Comparison of ENCODE assay signal across 8 cellular contexts in genomic region chr11:32893091-32893946, GRCh38. TPM values are rescaled to one million over a fixed set of nuclear protein-coding genes. Genes with fewer than 3 reads are reported as not detected.
DNase-seq lines count a peak whose midpoint lies in the region; ATAC-seq and TF ChIP-seq lines count a peak whose summit lies in the region.

No MANE protein-coding gene starts in this region.

- peak overlapping the region; percentile 92 for H3K4me2 ChIP-seq in mammary epithelial cell (ENCODE audit: insufficient read depth, low read depth, low read length)

- no peaks in the 10 kb centered on the region for H3K27me3 ChIP-seq in mammary epithelial cell (ENCODE audit: insufficient read depth, low read length)

- no peaks in the 10 kb centered on the region for H3K9me3 ChIP-seq in mammary epithelial cell (replicated peaks; ENCODE audit: insufficient read depth, low read length)

- H3K4me1 ChIP-seq in mammary epithelial cell (ENCODE audit: insufficient read depth, low read length): peaks cover 13% of the 10 kb centered on the region

- intact Hi-C loops in mammary epithelial cell (cut with micrococcal nuclease): loop anchor here (1.0 kb wide), 1 partner anchor 84 kb away; no protein-coding TSS in a partner anchor

- peaks cover 53% of the 10 kb centered on the region for H3K79me2 ChIP-seq in mammary epithelial cell (ENCODE audit: insufficient read depth, low read length)

- TF ChIP-seq CTCF in VCaP (conservative IDR thresholded peaks at IDR 0.05) (peak; percentile 65), mammary epithelial cell (conservative IDR thresholded peaks at IDR 0.05 in 1 of 2, IDR thresholded peaks at IDR 0.05 in 1 of 2; ENCODE audit: extremely low read depth in 1 of 2, insufficient read depth in 1 of 2, low read depth in 1 of 2, low read length in 2 of 2) (peak; percentile 20 to 67)

- H3K36me3 ChIP-seq in mammary epithelial cell (ENCODE audit: insufficient read depth, low read length): no peaks in the 10 kb centered on the region

- no TSS peak for BruUV-seq in mammary epithelial cell (replicated peaks; lab: Mats Ljungman, UMichigan)

- 4% methylated on average over 19 of the region's 92 CpGs for WGBS in mammary epithelial cell (ENCODE audit: low coverage, missing lambda C conversion rate)

- no peaks in the 10 kb centered on the region for H4K20me1 ChIP-seq in mammary epithelial cell (ENCODE audit: insufficient read depth, low read length)

- in situ Hi-C loops in G401 (cut with HindIII; ENCODE audit: low sequenced_read_pairs) (no loop called here), mammary epithelial cell (cut with MboI; ENCODE audit: low sequenced_read_pairs in 2 of 2) (loop anchor here in 1 of 2 donors (10.0 kb wide), 1 partner anchor 59 kb away; no protein-coding TSS in a partner anchor)

- H3K9ac ChIP-seq in mammary epithelial cell (ENCODE audit: insufficient read depth, low read length): peak overlapping the region; percentile 82

- DNase-seq in G401 (ENCODE audit: low spot score) (peak; percentile 36), mammary epithelial cell (peak; percentile 27), iris pigment epithelial cell (ENCODE audit: low read depth) (peak; percentile 44), GF-D8 (lab: John Stamatoyannopoulos, UW) (no peak)
- DNase-seq in Jurkat, Clone E6-1 (ENCODE audit: low read depth, low spot score): no peak
- peak in 2 of 3 donors; percentile 28 to 39 for DNase-seq in stimulated activated CD4-positive, alpha-beta T cell treated with anti-CD3 and anti-CD28 coated beads, Interleukin-12 subunit alpha, Interleukin-12 subunit beta, amount 100 ng/mL, for 48 hours (ENCODE audit: low read depth in 2 of 3, low spot score in 1 of 3)

- ATAC-seq in GM21576 (IDR thresholded peaks at IDR 0.05; ENCODE audit: unreplicated experiment): peak; percentile 34

- peak overlapping the region; percentile 90 for H2AFZ ChIP-seq in mammary epithelial cell (ENCODE audit: low read depth, low read length)

- CTCF ChIA-PET in mammary epithelial cell (lab: Charles Lee; ENCODE audit: low non-redundant PET): interaction anchor here (0.7 kb wide), 1 partner anchor 12 kb away, joined by 4 read pairs; no protein-coding TSS in a partner anchor

- H3K27ac ChIP-seq in VCaP: peak overlapping the region; percentile 58; the same call in 1 of the 2 replicates
- H3K27ac ChIP-seq in mammary epithelial cell (ENCODE audit: insufficient read depth, low read depth, low read length): peak overlapping the region; percentile 89

- dilution Hi-C loops in mammary epithelial cell (cut with HindIII; ENCODE audit: low sequenced_read_pairs): no loop called here

- peak overlapping the region; percentile 67 for H3K4me3 ChIP-seq in Jurkat, Clone E6-1 (ENCODE audit: low read length)
- H3K4me3 ChIP-seq in mammary epithelial cell (replicated peaks in 1 of 3; ENCODE audit: insufficient read depth in 1 of 3, low read depth in 2 of 3, low read length in 3 of 3): peak overlapping the region; percentile 85 to 94 (median 86)

RNA-seq across cellular contexts. Expression of gene QSER1, which starts 0.7 kb away (rescaled TPM):
- total RNA-seq in G401 (2014; rRNA removed; shearing (Covaris generic)): 10.6 and 16.6 TPM in 2 replicates
- polyA plus RNA-seq in Jurkat, Clone E6-1 (2012; ENCODE audit: insufficient read depth, insufficient read length): 9.9 TPM
- total RNA-seq in mammary epithelial cell: 10 to 100 TPM; 23.7 to 33.2 TPM
- polyA plus RNA-seq in mammary epithelial cell: 7.3 TPM
- polyA minus RNA-seq in mammary epithelial cell: 35.1 TPM

Comparison
In these comparisons a context has a peak if more than half of its experiments do, and no peak if none do; other contexts are left out.
1. DNase-seq: peak in G401 (single experiment), mammary epithelial cell (single experiment), iris pigment epithelial cell (single experiment) and stimulated activated CD4-positive, alpha-beta T cell treated with anti-CD3 and anti-CD28 coated beads, Interleukin-12 subunit alpha, Interleukin-12 subunit beta, amount 100 ng/mL, for 48 hours (2 of 3); none in Jurkat, Clone E6-1 (single experiment) and GF-D8 (single experiment).